ENCODE assay signal across 28 cellular contexts in the genomic region with DNA sequence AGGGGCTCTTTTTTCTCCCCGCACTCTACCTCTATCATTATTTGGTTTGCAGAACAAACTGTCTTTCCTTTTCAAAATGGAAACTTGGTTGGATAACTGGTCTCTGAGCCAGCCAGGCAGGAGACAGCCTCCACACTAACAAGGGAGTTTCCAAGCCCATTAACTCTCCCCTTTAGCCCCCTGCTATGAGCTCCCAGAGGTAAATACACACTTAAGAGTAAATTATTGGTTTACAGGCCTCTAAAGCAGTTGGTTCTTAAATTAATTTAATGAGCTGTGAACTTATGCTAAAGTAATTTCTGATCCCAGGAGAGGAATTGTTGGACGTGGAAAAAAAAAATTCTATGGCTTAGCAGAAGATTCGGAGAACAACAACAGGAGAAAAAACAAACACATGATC. TPM values are rescaled to one million over a fixed set of nuclear protein-coding genes. Genes with fewer than 3 reads are reported as not detected.
DNase-seq lines count a peak whose midpoint lies in the region; ATAC-seq lines count a peak whose summit lies in the region.
"Had no signal": no experiment of that assay in that cellular context is flagged by ENCODE, and none has a peak within 500 bp of the region (broad histone marks: within the 10 kb centered on the region; RNA-seq: fewer than 3 reads in every experiment).

No MANE protein-coding gene starts in this region.

- no peak for ATAC-seq in esophagus mucosa
- ATAC-seq: gastrocnemius medialis, HCT116, HepG2, lower lobe of right lung, Panc1, sciatic nerve had no signal

- H3K4me3 Mint-ChIP-seq in T-helper 2 cell treated with Interferon-gamma antibody and Interleukin-4, amounts not matched to agents 5 μg/mL and 100 μg/mL, for 36 hours = no peak overlapping the region
- H3K4me3 Mint-ChIP-seq: activated naive CD4-positive, alpha-beta T cell treated with anti-CD3 and anti-CD28 coated beads, Interleukin-2, amount 50 U/mL, for 24 hours; CD8-positive, alpha-beta memory T cell; naive B cell had no signal

- H3K27me3 Mint-ChIP-seq in T-helper 2 cell treated with Interferon-gamma antibody and Interleukin-4, amounts not matched to agents 5 μg/mL and 100 μg/mL, for 36 hours (ENCODE audit: low read depth) = peaks cover 6% of the 10 kb centered on the region

- H3K36me3 Mint-ChIP-seq in T-helper 2 cell treated with Interferon-gamma antibody and Interleukin-4, amounts not matched to agents 5 μg/mL and 100 μg/mL, for 36 hours (ENCODE audit: low read depth) = no peaks in the 10 kb centered on the region
- H3K36me3 Mint-ChIP-seq: activated naive CD4-positive, alpha-beta T cell treated with anti-CD3 and anti-CD28 coated beads, Interleukin-2, amount 50 U/mL, for 24 hours; CD8-positive, alpha-beta memory T cell; naive B cell had no signal

- H3K27ac Mint-ChIP-seq in T-helper 2 cell treated with Interferon-gamma antibody and Interleukin-4, amounts not matched to agents 5 μg/mL and 100 μg/mL, for 36 hours = no peak overlapping the region
- H3K27ac Mint-ChIP-seq: activated naive CD4-positive, alpha-beta T cell treated with anti-CD3 and anti-CD28 coated beads, Interleukin-2, amount 50 U/mL, for 24 hours; CD8-positive, alpha-beta memory T cell had no signal

- peak; percentile 40 for DNase-seq in DMS79 treated with DMSO at 0.1 percent for 48 hours (lab: John Stamatoyannopoulos, UW)
- DNase-seq in NCI-H128 (lab: John Stamatoyannopoulos, UW; ENCODE audit: unreplicated experiment) = peak; percentile 28
- DNase-seq in NCI-H345 treated with DMSO at 0.1 percent for 48 hours (lab: John Stamatoyannopoulos, UW; ENCODE audit: unreplicated experiment) = peak; percentile 50
- DNase-seq in left kidney (ENCODE audit: low read depth, low spot score) = peak; percentile 53
- DNase-seq in T-helper 2 cell treated with Interferon-gamma antibody and Interleukin-4, amounts not matched to agents 5 μg/mL and 100 μg/mL, for 36 hours (ENCODE audit: low spot score) = no peak
- DNase-seq in head of caudate nucleus = no peak
- no peak for DNase-seq in GDM1 (lab: John Stamatoyannopoulos, UW)
- DNase-seq: activated T-cell treated with anti-CD3 and anti-CD28 coated beads for 4 hours; amniotic stem cell; BE2C; brain microvascular endothelial cell; CD8-positive, alpha-beta memory T cell; DMS153; gastrocnemius medialis; lower lobe of right lung; midbrain; naive B cell; NCI-H2029 treated with DMSO at 0.1 percent for 48 hours; NCI-H510A treated with DMSO at 0.1 percent for 48 hours; nucleus accumbens; SIG-M5; transverse colon had no signal

- no peaks in the 10 kb centered on the region for H3K9me3 Mint-ChIP-seq in T-helper 2 cell treated with Interferon-gamma antibody and Interleukin-4, amounts not matched to agents 5 μg/mL and 100 μg/mL, for 36 hours
- H3K9me3 Mint-ChIP-seq: activated naive CD4-positive, alpha-beta T cell treated with anti-CD3 and anti-CD28 coated beads, Interleukin-2, amount 50 U/mL, for 24 hours; CD8-positive, alpha-beta memory T cell had no signal

- intact Hi-C loops in head of caudate nucleus (cut with DNase I) = no loop called here

- H3K4me1 Mint-ChIP-seq in T-helper 2 cell treated with Interferon-gamma antibody and Interleukin-4, amounts not matched to agents 5 μg/mL and 100 μg/mL, for 36 hours (ENCODE audit: low read depth) = no peaks in the 10 kb centered on the region
- H3K4me1 Mint-ChIP-seq: activated naive CD4-positive, alpha-beta T cell treated with anti-CD3 and anti-CD28 coated beads, Interleukin-2, amount 50 U/mL, for 24 hours; CD8-positive, alpha-beta memory T cell had no signal

RNA-seq across cellular contexts. Expression of a gene that starts 30.3 kb away (rescaled TPM):
- 35.1 TPM for total RNA-seq in esophagus mucosa

Comparison
In these comparisons a context has a peak if more than half of its experiments do, and no peak if none do; other contexts are left out.
1. DNase-seq: peak in DMS79 treated with DMSO at 0.1 percent for 48 hours (single experiment), NCI-H128 (single experiment), NCI-H345 treated with DMSO at 0.1 percent for 48 hours (single experiment) and left kidney (single experiment); none in T-helper 2 cell treated with Interferon-gamma antibody and Interleukin-4, amounts not matched to agents 5 μg/mL and 100 μg/mL, for 36 hours (single experiment), head of caudate nucleus (0 of 42) and GDM1 (single experiment).